Comparison of ENCODE assay signal across 1 cellular context in the genomic region with DNA sequence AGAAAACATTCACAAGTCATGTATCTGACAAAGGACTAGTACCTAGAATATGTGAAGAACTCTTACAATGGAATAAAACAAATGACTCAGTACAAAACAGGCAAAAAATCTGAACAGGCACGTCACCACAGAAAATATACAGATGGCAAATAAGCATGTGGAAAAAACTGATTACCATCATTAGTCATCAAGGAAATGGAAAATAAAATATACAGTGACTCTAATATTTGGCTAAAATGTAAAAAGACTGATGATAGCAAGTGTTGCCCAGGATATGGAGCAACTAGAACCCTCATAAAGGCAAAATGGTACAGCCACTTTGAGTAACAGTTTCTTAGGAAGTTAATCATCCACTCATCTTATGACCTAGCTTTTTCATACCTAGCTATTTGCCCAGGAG.
TF ChIP-seq lines count a peak whose summit lies in the region.

No MANE protein-coding gene starts in this region.

TF ChIP-seq in A549, 52 proteins besides CTCF, POLR2A, EP300 and RAD21 (continued from another document):
- TF ChIP-seq ELK1 (IDR thresholded peaks at IDR 0.05; ENCODE audit: low read depth, low read length) (no peak), TFCP2L1 (CRISPR knock-in tag; IDR thresholded peaks at IDR 0.05) (no peak), ZFP36 (IDR thresholded peaks at IDR 0.05; ENCODE audit: borderline replicate concordance, partially characterized antibody) (peak; percentile 58), EHMT2 (IDR thresholded peaks at IDR 0.05; ENCODE audit: low read depth) (no peak), RFX5 (IDR thresholded peaks at IDR 0.05) (no peak), CHD4 (IDR thresholded peaks at IDR 0.05; ENCODE audit: borderline replicate concordance) (no peak), BCL3 (IDR thresholded peaks at IDR 0.05) (no peak), FOSL2 (IDR thresholded peaks at IDR 0.05) (peak; percentile 35), FOSL2 (CRISPR knock-in tag; IDR thresholded peaks at IDR 0.05) (peak; percentile 75), CEBPB (IDR thresholded peaks at IDR 0.05) (no peak), PHF8 (IDR thresholded peaks at IDR 0.05; ENCODE audit: borderline replicate concordance, low read depth) (no peak), SREBF2 (IDR thresholded peaks at IDR 0.05) (no peak), NPAS2 (CRISPR knock-in tag; IDR thresholded peaks at IDR 0.05; ENCODE audit: borderline replicate concordance) (no peak), BHLHE40 (IDR thresholded peaks at IDR 0.05; ENCODE audit: low read depth, low read length) (no peak), POLR2AphosphoS2 (conservative IDR thresholded peaks at IDR 0.05; ENCODE audit: low read length) (no peak), HOXB13 (CRISPR knock-in tag; IDR thresholded peaks at IDR 0.05; ENCODE audit: low read depth) (no peak), MAFK (IDR thresholded peaks at IDR 0.05; ENCODE audit: partially characterized antibody) (peak; percentile 38)
